In the genomic region with DNA sequence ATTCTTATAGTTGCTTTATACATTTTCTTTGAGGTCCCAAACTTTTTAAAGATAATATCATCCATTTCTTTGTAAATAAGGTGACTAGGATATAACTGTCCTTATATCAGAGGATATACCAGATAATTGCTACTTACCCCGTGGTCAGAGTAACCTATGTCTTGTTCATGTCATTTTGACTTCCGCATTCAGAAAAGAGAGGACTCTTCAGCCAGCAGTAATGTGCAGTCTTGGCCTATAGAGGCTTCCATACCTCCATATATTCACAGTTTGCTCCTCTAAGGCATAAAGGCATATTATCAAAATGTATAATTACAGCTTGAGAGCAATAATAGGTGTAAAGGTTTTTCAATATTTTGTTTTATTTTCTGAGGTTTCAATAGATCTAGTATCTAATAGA, we compare ENCODE assay signal across 35 cellular contexts. TPM values are rescaled to one million over a fixed set of nuclear protein-coding genes. Genes with fewer than 3 reads are reported as not detected.
"Had no signal": no experiment of that assay in that cellular context is flagged by ENCODE, and none has a peak within 500 bp of the region (broad histone marks: within the 10 kb centered on the region; RNA-seq: fewer than 3 reads in every experiment).

No MANE protein-coding gene starts in this region.

- H3K4me1 Mint-ChIP-seq: activated CD4-positive, alpha-beta T cell treated with anti-CD3 and anti-CD28 coated beads for 36 hours; activated CD4-positive, alpha-beta T cell treated with anti-CD3 and anti-CD28 coated beads, Interleukin-2, amount 10 ng/mL, durations not matched to agents 24 days and 14 days; activated CD8-positive, alpha-beta memory T cell treated with anti-CD3 and anti-CD28 coated beads, Interleukin-2, amount 10 ng/mL, durations not matched to agents 7 days and 5 days; activated naive CD4-positive, alpha-beta T cell treated with anti-CD3 and anti-CD28 coated beads, Interleukin-2, amount 50 U/mL, for 24 hours; activated naive CD8-positive, alpha-beta T cell treated with anti-CD3 and anti-CD28 coated beads for 36 hours; activated naive CD8-positive, alpha-beta T cell treated with anti-CD3 and anti-CD28 coated beads, Interleukin-2, amount 50 U/mL, for 24 hours had no signal

- H3K36me3 Mint-ChIP-seq: activated CD4-positive, alpha-beta memory T cell treated with anti-CD3 and anti-CD28 coated beads for 36 hours; activated CD8-positive, alpha-beta memory T cell treated with anti-CD3 and anti-CD28 coated beads, Interleukin-2, amount 10 ng/mL, durations not matched to agents 7 days and 5 days; activated naive CD4-positive, alpha-beta T cell treated with anti-CD3 and anti-CD28 coated beads, Interleukin-2, amount 50 U/mL, for 24 hours; activated naive CD8-positive, alpha-beta T cell treated with anti-CD3 and anti-CD28 coated beads for 36 hours had no signal

- FAIRE-seq: colon, endometrium, endothelial cell of umbilical vein had no signal

- H3K4me3 Mint-ChIP-seq: activated CD4-positive, alpha-beta memory T cell treated with anti-CD3 and anti-CD28 coated beads for 36 hours; activated CD4-positive, alpha-beta T cell treated with anti-CD3 and anti-CD28 coated beads for 36 hours; activated CD4-positive, alpha-beta T cell treated with anti-CD3 and anti-CD28 coated beads, Interleukin-2, amount 10 ng/mL, durations not matched to agents 24 days and 14 days; activated CD8-positive, alpha-beta memory T cell treated with anti-CD3 and anti-CD28 coated beads, Interleukin-2, amount 10 ng/mL, durations not matched to agents 7 days and 5 days; activated CD8-positive, alpha-beta T cell treated with anti-CD3 and anti-CD28 coated beads, Interleukin-2, amount 10 ng/mL, durations not matched to agents 7 days and 5 days; activated naive CD4-positive, alpha-beta T cell treated with anti-CD3 and anti-CD28 coated beads for 36 hours; activated naive CD4-positive, alpha-beta T cell treated with anti-CD3 and anti-CD28 coated beads, Interleukin-2, amount 50 U/mL, for 24 hours; activated naive CD8-positive, alpha-beta T cell treated with anti-CD3 and anti-CD28 coated beads for 36 hours; activated naive CD8-positive, alpha-beta T cell treated with anti-CD3 and anti-CD28 coated beads, Interleukin-2, amount 50 U/mL, for 24 hours; activated T-helper 1 cell treated with anti-CD3 and anti-CD28 coated beads, Interleukin-12 subunit alpha, Interleukin-12 subunit beta, Interleukin-2, Interleukin-4 antibody, amounts not matched to agents 30 ng/mL and 10 ng/mL and 1 ng/mL, durations not matched to agents 14 hours and 24 hours and 36 hours; effector memory CD8-positive, alpha-beta T cell had no signal

- H3K27me3 Mint-ChIP-seq: activated CD4-positive, alpha-beta memory T cell treated with anti-CD3 and anti-CD28 coated beads for 36 hours; activated CD4-positive, alpha-beta T cell treated with anti-CD3 and anti-CD28 coated beads for 36 hours; activated CD4-positive, alpha-beta T cell treated with anti-CD3 and anti-CD28 coated beads, Interleukin-2, amount 10 ng/mL, durations not matched to agents 24 days and 14 days; activated CD8-positive, alpha-beta memory T cell treated with anti-CD3 and anti-CD28 coated beads, Interleukin-2, amount 10 ng/mL, durations not matched to agents 7 days and 5 days; activated naive CD4-positive, alpha-beta T cell treated with anti-CD3 and anti-CD28 coated beads, Interleukin-2, amount 50 U/mL, for 24 hours; activated naive CD8-positive, alpha-beta T cell treated with anti-CD3 and anti-CD28 coated beads, Interleukin-2, amount 50 U/mL, for 24 hours; effector memory CD8-positive, alpha-beta T cell had no signal

- H3K9me3 ChIP-seq: adrenal gland, body of pancreas, gastrocnemius medialis, heart left ventricle had no signal

- H3K4me1 ChIP-seq: adrenal gland, body of pancreas, gastrocnemius medialis, heart left ventricle had no signal

- H3K4me3 ChIP-seq: adrenal gland, body of pancreas, gastrocnemius medialis, heart left ventricle had no signal

- H3K36me3 ChIP-seq: adrenal gland, gastrocnemius medialis, heart left ventricle had no signal

- H3K27ac Mint-ChIP-seq: activated CD4-positive, alpha-beta memory T cell treated with anti-CD3 and anti-CD28 coated beads for 36 hours; activated CD4-positive, alpha-beta T cell treated with anti-CD3 and anti-CD28 coated beads for 36 hours; activated CD4-positive, alpha-beta T cell treated with anti-CD3 and anti-CD28 coated beads, Interleukin-2, amount 10 ng/mL, durations not matched to agents 24 days and 14 days; activated CD8-positive, alpha-beta memory T cell treated with anti-CD3 and anti-CD28 coated beads, Interleukin-2, amount 10 ng/mL, durations not matched to agents 7 days and 5 days; activated CD8-positive, alpha-beta T cell treated with anti-CD3 and anti-CD28 coated beads, Interleukin-2, amount 10 ng/mL, durations not matched to agents 7 days and 5 days; activated naive CD4-positive, alpha-beta T cell treated with anti-CD3 and anti-CD28 coated beads for 36 hours; activated naive CD4-positive, alpha-beta T cell treated with anti-CD3 and anti-CD28 coated beads, Interleukin-2, amount 50 U/mL, for 24 hours; activated naive CD8-positive, alpha-beta T cell treated with anti-CD3 and anti-CD28 coated beads for 36 hours; activated naive CD8-positive, alpha-beta T cell treated with anti-CD3 and anti-CD28 coated beads, Interleukin-2, amount 50 U/mL, for 24 hours; activated T-helper 1 cell treated with anti-CD3 and anti-CD28 coated beads, Interleukin-12 subunit alpha, Interleukin-12 subunit beta, Interleukin-2, Interleukin-4 antibody, amounts not matched to agents 30 ng/mL and 10 ng/mL and 1 ng/mL, durations not matched to agents 14 hours and 24 hours and 36 hours; activated T-helper 2 cell treated with anti-CD3 and anti-CD28 coated beads, Interferon-gamma antibody, Interleukin-2, Interleukin-4, amounts not matched to agents 10 μg/mL and 5 μg/mL and 100 μg/mL, durations not matched to agents 14 hours and 24 hours and 36 hours; effector memory CD8-positive, alpha-beta T cell had no signal

- H3K9me3 Mint-ChIP-seq: activated CD4-positive, alpha-beta memory T cell treated with anti-CD3 and anti-CD28 coated beads for 36 hours; activated CD4-positive, alpha-beta T cell treated with anti-CD3 and anti-CD28 coated beads, Interleukin-2, amount 10 ng/mL, durations not matched to agents 24 days and 14 days; activated naive CD4-positive, alpha-beta T cell treated with anti-CD3 and anti-CD28 coated beads for 36 hours; activated naive CD4-positive, alpha-beta T cell treated with anti-CD3 and anti-CD28 coated beads, Interleukin-2, amount 50 U/mL, for 24 hours; activated naive CD8-positive, alpha-beta T cell treated with anti-CD3 and anti-CD28 coated beads for 36 hours; activated naive CD8-positive, alpha-beta T cell treated with anti-CD3 and anti-CD28 coated beads, Interleukin-2, amount 50 U/mL, for 24 hours; activated T-helper 1 cell treated with anti-CD3 and anti-CD28 coated beads, Interleukin-12 subunit alpha, Interleukin-12 subunit beta, Interleukin-2, Interleukin-4 antibody, amounts not matched to agents 30 ng/mL and 10 ng/mL and 1 ng/mL, durations not matched to agents 14 hours and 24 hours and 36 hours; activated T-helper 2 cell treated with anti-CD3 and anti-CD28 coated beads, Interferon-gamma antibody, Interleukin-2, Interleukin-4, amounts not matched to agents 10 μg/mL and 5 μg/mL and 100 μg/mL, durations not matched to agents 14 hours and 24 hours and 36 hours had no signal

- H3K27me3 ChIP-seq: adrenal gland, body of pancreas, gastrocnemius medialis, heart left ventricle had no signal

- H3K27ac ChIP-seq: adrenal gland, body of pancreas, gastrocnemius medialis, heart left ventricle had no signal

- DNase-seq: activated CD4-positive, alpha-beta memory T cell treated with anti-CD3 and anti-CD28 coated beads for 36 hours; activated CD4-positive, alpha-beta T cell treated with anti-CD3 and anti-CD28 coated beads for 36 hours; activated CD4-positive, alpha-beta T cell treated with anti-CD3 and anti-CD28 coated beads, Interleukin-2, amount 10 ng/mL, durations not matched to agents 24 days and 14 days; activated CD4-positive, CD25-positive, alpha-beta regulatory T cell; activated CD4-positive, CD25-positive, alpha-beta regulatory T cell treated with anti-CD3 and anti-CD28 coated beads, Interleukin-2, amount 50 U/mL, for 72 hours; activated CD8-positive, alpha-beta memory T cell treated with anti-CD3 and anti-CD28 coated beads, Interleukin-2, amount 10 ng/mL, durations not matched to agents 7 days and 5 days; activated CD8-positive, alpha-beta memory T cell treated with anti-CD3 and anti-CD28 coated beads, Interleukin-2, amount 50 U/mL, for 4 hours; activated CD8-positive, alpha-beta T cell treated with anti-CD3 and anti-CD28 coated beads, Interleukin-2, amount 10 ng/mL, durations not matched to agents 7 days and 5 days; activated effector memory CD4-positive, alpha-beta T cell treated with anti-CD3 and anti-CD28 coated beads, Interleukin-2, amount 50 U/mL, for 16 hours; activated naive CD4-positive, alpha-beta T cell treated with anti-CD3 and anti-CD28 coated beads for 36 hours; activated naive CD8-positive, alpha-beta T cell treated with anti-CD3 and anti-CD28 coated beads for 36 hours; activated naive CD8-positive, alpha-beta T cell treated with anti-CD3 and anti-CD28 coated beads, Interleukin-2, amount 50 U/mL, for 24 hours; activated T-cell treated with anti-CD3 and anti-CD28 coated beads, Interleukin-2, amount 50 U/mL, for 1 hour; activated T-cell treated with anti-CD3 and anti-CD28 coated beads, Interleukin-2, amount 50 U/mL, for 48 hours; adrenal gland; amygdala; body of pancreas; caudate nucleus; cortex of kidney; dermis blood vessel endothelial cell; effector CD4-positive, alpha-beta T cell; effector memory CD8-positive, alpha-beta T cell; foreskin fibroblast; gastrocnemius medialis; glutamatergic neuron; heart left ventricle; T-helper 2 cell had no signal

- ATAC-seq: activated CD4-positive, alpha-beta T cell treated with anti-CD3 and anti-CD28 coated beads for 36 hours; activated CD8-positive, alpha-beta memory T cell treated with anti-CD3 and anti-CD28 coated beads, Interleukin-2, amount 10 ng/mL, durations not matched to agents 7 days and 5 days; activated CD8-positive, alpha-beta T cell treated with anti-CD3 and anti-CD28 coated beads, Interleukin-2, amount 10 ng/mL, durations not matched to agents 7 days and 5 days; activated naive CD8-positive, alpha-beta T cell treated with anti-CD3 and anti-CD28 coated beads, Interleukin-2, amount 50 U/mL, for 24 hours; body of pancreas; effector memory CD8-positive, alpha-beta T cell; esophagus mucosa; gastrocnemius medialis; heart left ventricle had no signal

RNA-seq across cellular contexts. Expression of a gene that starts 38.5 kb away (rescaled TPM):
- total RNA-seq: activated CD4-positive, alpha-beta memory T cell treated with anti-CD3 and anti-CD28 coated beads for 36 hours; activated CD4-positive, alpha-beta T cell treated with anti-CD3 and anti-CD28 coated beads for 36 hours; activated CD4-positive, alpha-beta T cell treated with anti-CD3 and anti-CD28 coated beads, Interleukin-2, amount 10 ng/mL, durations not matched to agents 24 days and 14 days; activated CD8-positive, alpha-beta memory T cell treated with anti-CD3 and anti-CD28 coated beads for 36 hours; activated CD8-positive, alpha-beta memory T cell treated with anti-CD3 and anti-CD28 coated beads, Interleukin-2, amount 10 ng/mL, durations not matched to agents 7 days and 5 days; activated CD8-positive, alpha-beta T cell treated with anti-CD3 and anti-CD28 coated beads, Interleukin-2, amount 10 ng/mL, durations not matched to agents 7 days and 5 days; activated naive CD4-positive, alpha-beta T cell treated with anti-CD3 and anti-CD28 coated beads for 36 hours; activated naive CD8-positive, alpha-beta T cell treated with anti-CD3 and anti-CD28 coated beads for 36 hours; activated T-helper 1 cell treated with anti-CD3 and anti-CD28 coated beads, Interleukin-12 subunit alpha, Interleukin-12 subunit beta, Interleukin-2, Interleukin-4 antibody, amounts not matched to agents 30 ng/mL and 10 ng/mL and 1 ng/mL, durations not matched to agents 14 hours and 24 hours and 36 hours; activated T-helper 2 cell treated with anti-CD3 and anti-CD28 coated beads, Interferon-gamma antibody, Interleukin-2, Interleukin-4, amounts not matched to agents 10 μg/mL and 5 μg/mL and 100 μg/mL, durations not matched to agents 14 hours and 24 hours and 36 hours; endothelial cell of umbilical vein; gastrocnemius medialis had no signal
- polyA plus RNA-seq: endothelial cell of umbilical vein, heart left ventricle had no signal
